ENCODE assay signal across 1 cellular context in the genomic region with DNA sequence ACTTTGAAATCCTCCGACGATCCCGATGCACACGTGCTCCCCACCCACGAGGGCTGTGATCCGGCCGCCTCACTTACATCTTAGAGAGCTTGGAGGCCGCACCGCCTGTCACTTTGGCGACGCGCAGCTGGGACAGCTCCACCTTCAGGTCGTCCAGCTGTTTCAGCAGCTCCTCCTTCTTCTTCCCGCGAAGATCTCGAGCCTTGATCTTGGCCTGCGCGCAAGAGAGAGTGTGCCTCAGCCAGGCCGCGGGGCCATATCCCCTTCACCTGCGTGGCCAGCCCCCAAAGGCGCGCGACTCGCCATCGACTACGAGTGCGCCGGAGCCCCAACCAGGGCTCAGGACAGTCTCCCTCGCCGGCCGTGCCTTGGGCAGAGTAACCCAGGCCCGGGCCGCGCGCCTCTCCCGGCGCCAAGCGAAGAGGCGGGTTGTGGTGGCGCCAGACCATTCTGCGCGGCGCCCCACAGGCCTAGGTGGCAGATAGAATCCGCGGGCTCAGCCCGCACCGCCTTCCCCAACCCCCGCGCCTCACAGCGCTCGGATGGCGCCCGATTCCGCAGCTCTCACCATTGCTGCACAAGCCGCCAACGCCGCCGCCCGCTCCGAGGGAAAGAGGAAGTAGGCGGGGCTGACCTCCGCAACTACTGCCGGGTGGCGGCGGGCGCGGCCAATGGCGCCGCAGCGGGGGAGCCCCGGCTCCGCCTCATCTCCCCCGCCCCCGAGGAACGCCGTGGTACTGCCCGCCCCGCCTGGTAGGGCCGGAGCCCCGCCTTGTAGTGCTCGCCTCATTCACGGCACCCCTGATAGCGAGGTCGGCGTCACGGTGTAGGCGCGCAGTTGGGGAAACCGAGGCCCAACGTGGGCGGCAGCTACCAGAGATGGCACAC.
TF ChIP-seq lines count a peak whose summit lies in the region.

A gene (plus strand): TSS at position 789 of the 888 bp plus-strand sequence. CDS start 7,161 bp downstream, outside the sequence.
A gene (minus strand): TSS at position 616 of the 888 bp plus-strand sequence. CDS start 45 bp downstream, at position 571.

TF ChIP-seq in K562, 482 proteins besides CTCF, POLR2A, EP300 and RAD21 (continued from another document and continues in another):
- TF ChIP-seq POU5F1 (IDR thresholded peaks at IDR 0.05; ENCODE audit: borderline replicate concordance, low read depth, low read length, partially characterized antibody), result no peak
- TF ChIP-seq, protein P1, sequence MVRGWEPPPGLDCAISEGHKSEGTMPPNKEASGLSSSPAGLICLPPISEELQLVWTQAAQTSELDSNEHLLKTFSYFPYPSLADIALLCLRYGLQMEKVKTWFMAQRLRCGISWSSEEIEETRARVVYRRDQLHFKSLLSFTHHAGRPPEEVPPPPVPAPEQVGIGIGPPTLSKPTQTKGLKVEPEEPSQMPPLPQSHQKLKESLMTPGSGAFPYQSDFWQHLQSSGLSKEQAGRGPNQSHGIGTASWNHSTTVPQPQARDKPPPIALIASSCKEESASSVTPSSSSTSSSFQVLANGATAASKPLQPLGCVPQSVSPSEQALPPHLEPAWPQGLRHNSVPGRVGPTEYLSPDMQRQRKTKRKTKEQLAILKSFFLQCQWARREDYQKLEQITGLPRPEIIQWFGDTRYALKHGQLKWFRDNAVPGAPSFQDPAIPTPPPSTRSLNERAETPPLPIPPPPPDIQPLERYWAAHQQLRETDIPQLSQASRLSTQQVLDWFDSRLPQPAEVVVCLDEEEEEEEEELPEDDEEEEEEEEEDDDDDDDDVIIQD (CRISPR knock-in tag; IDR thresholded peaks at IDR 0.05), result no peak
- TF ChIP-seq ZNF766 (CRISPR knock-in tag; conservative IDR thresholded peaks at IDR 0.05), result peak; percentile 46; the same call in 1 of the 2 replicates
- peak; percentile 94 to 95; a peak in 3 of 4 replicates for TF ChIP-seq SIN3A (IDR thresholded peaks at IDR 0.05; ENCODE audit: borderline replicate concordance in 2 of 2, control insufficient read depth in 1 of 2, low read depth in 2 of 2, low read length in 2 of 2)
- no peak for TF ChIP-seq SMARCA5 (IDR thresholded peaks at IDR 0.05)
- TF ChIP-seq, protein P2, sequence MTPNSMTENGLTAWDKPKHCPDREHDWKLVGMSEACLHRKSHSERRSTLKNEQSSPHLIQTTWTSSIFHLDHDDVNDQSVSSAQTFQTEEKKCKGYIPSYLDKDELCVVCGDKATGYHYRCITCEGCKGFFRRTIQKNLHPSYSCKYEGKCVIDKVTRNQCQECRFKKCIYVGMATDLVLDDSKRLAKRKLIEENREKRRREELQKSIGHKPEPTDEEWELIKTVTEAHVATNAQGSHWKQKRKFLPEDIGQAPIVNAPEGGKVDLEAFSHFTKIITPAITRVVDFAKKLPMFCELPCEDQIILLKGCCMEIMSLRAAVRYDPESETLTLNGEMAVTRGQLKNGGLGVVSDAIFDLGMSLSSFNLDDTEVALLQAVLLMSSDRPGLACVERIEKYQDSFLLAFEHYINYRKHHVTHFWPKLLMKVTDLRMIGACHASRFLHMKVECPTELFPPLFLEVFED (CRISPR knock-in tag; conservative IDR thresholded peaks at IDR 0.05), result no peak
- peak; percentile 96 for TF ChIP-seq PCBP1 (IDR thresholded peaks at IDR 0.05; ENCODE audit: low read depth, low read length, poor library complexity, severe bottlenecking)
- TF ChIP-seq TAF9B (IDR thresholded peaks at IDR 0.05; ENCODE audit: partially characterized antibody), result no peak
- no peak for TF ChIP-seq NFE2L1 (tag; IDR thresholded peaks at IDR 0.05; ENCODE audit: borderline replicate concordance, low read depth)
- TF ChIP-seq ZNF282 (CRISPR knock-in tag; IDR thresholded peaks at IDR 0.05), result no peak
- no peak for TF ChIP-seq XRCC4 (IDR thresholded peaks at IDR 0.05; ENCODE audit: extremely low read depth, insufficient read depth, insufficient read length)
- peak; percentile 97 for TF ChIP-seq ZNF24 (IDR thresholded peaks at IDR 0.05)
- TF ChIP-seq PYGO2 (tag; IDR thresholded peaks at IDR 0.05), result no peak
- TF ChIP-seq, protein P3, sequence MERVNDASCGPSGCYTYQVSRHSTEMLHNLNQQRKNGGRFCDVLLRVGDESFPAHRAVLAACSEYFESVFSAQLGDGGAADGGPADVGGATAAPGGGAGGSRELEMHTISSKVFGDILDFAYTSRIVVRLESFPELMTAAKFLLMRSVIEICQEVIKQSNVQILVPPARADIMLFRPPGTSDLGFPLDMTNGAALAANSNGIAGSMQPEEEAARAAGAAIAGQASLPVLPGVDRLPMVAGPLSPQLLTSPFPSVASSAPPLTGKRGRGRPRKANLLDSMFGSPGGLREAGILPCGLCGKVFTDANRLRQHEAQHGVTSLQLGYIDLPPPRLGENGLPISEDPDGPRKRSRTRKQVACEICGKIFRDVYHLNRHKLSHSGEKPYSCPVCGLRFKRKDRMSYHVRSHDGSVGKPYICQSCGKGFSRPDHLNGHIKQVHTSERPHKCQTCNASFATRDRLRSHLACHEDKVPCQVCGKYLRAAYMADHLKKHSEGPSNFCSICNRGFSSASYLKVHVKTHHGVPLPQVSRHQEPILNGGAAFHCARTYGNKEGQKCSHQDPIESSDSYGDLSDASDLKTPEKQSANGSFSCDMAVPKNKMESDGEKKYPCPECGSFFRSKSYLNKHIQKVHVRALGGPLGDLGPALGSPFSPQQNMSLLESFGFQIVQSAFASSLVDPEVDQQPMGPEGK (CRISPR knock-in tag; IDR thresholded peaks at IDR 0.05; ENCODE audit: borderline replicate concordance), result no peak
- TF ChIP-seq ZNF124 (CRISPR knock-in tag; IDR thresholded peaks at IDR 0.05), result no peak
- peak; percentile 99 for TF ChIP-seq NR2C2 (CRISPR knock-in tag; IDR thresholded peaks at IDR 0.05)
- peak; percentile 100 for TF ChIP-seq NR2C2 (tag; IDR thresholded peaks at IDR 0.05)
- peak; percentile 80 for TF ChIP-seq ELF1 (tag; IDR thresholded peaks at IDR 0.05)
- TF ChIP-seq, protein P4, sequence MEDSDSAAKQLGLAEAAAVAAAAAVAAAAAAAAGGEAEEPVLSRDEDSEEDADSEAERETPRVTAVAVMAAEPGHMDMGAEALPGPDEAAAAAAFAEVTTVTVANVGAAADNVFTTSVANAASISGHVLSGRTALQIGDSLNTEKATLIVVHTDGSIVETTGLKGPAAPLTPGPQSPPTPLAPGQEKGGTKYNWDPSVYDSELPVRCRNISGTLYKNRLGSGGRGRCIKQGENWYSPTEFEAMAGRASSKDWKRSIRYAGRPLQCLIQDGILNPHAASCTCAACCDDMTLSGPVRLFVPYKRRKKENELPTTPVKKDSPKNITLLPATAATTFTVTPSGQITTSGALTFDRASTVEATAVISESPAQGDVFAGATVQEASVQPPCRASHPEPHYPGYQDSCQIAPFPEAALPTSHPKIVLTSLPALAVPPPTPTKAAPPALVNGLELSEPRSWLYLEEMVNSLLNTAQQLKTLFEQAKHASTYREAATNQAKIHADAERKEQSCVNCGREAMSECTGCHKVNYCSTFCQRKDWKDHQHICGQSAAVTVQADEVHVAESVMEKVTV (CRISPR knock-in tag; IDR thresholded peaks at IDR 0.05), result no peak
- TF ChIP-seq FOS (IDR thresholded peaks at IDR 0.05; ENCODE audit: extremely low read depth, insufficient read length), result no peak
- no peak for TF ChIP-seq MCM3 (IDR thresholded peaks at IDR 0.05)
- no peak for TF ChIP-seq SREBF2 (CRISPR knock-in tag; IDR thresholded peaks at IDR 0.05)
- no peak; the same call in 1 of the 2 replicates for TF ChIP-seq NBN (IDR thresholded peaks at IDR 0.05; ENCODE audit: low read depth)
- TF ChIP-seq, protein P5, sequence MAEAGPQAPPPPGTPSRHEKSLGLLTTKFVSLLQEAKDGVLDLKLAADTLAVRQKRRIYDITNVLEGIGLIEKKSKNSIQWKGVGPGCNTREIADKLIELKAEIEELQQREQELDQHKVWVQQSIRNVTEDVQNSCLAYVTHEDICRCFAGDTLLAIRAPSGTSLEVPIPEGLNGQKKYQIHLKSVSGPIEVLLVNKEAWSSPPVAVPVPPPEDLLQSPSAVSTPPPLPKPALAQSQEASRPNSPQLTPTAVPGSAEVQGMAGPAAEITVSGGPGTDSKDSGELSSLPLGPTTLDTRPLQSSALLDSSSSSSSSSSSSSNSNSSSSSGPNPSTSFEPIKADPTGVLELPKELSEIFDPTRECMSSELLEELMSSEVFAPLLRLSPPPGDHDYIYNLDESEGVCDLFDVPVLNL (CRISPR knock-in tag; IDR thresholded peaks at IDR 0.05; ENCODE audit: low read depth), result peak; percentile 48; the same call in 1 of the 2 replicates
- peak in 1 of 2 experiments; percentile 89; a peak in 1 of 4 replicates for TF ChIP-seq NONO (IDR thresholded peaks at IDR 0.05; ENCODE audit: low read depth in 2 of 2, low read length in 1 of 2)
- TF ChIP-seq HNRNPLL (IDR thresholded peaks at IDR 0.05; ENCODE audit: low read depth, low read length, poor library complexity, severe bottlenecking), result peak; percentile 19
- no peak for TF ChIP-seq MAFG (tag; conservative IDR thresholded peaks at IDR 0.05)
- TF ChIP-seq, protein P6, sequence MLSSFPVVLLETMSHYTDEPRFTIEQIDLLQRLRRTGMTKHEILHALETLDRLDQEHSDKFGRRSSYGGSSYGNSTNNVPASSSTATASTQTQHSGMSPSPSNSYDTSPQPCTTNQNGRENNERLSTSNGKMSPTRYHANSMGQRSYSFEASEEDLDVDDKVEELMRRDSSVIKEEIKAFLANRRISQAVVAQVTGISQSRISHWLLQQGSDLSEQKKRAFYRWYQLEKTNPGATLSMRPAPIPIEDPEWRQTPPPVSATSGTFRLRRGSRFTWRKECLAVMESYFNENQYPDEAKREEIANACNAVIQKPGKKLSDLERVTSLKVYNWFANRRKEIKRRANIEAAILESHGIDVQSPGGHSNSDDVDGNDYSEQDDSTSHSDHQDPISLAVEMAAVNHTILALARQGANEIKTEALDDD (IDR thresholded peaks at IDR 0.05), result no peak
- no peak for TF ChIP-seq BDP1 (IDR thresholded peaks at IDR 0.05; ENCODE audit: insufficient read depth, insufficient read length)
- TF ChIP-seq, protein P7, sequence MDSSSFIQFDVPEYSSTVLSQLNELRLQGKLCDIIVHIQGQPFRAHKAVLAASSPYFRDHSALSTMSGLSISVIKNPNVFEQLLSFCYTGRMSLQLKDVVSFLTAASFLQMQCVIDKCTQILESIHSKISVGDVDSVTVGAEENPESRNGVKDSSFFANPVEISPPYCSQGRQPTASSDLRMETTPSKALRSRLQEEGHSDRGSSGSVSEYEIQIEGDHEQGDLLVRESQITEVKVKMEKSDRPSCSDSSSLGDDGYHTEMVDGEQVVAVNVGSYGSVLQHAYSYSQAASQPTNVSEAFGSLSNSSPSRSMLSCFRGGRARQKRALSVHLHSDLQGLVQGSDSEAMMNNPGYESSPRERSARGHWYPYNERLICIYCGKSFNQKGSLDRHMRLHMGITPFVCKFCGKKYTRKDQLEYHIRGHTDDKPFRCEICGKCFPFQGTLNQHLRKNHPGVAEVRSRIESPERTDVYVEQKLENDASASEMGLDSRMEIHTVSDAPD (CRISPR knock-in tag; IDR thresholded peaks at IDR 0.05), result no peak
- no peak for TF ChIP-seq DDX20 (tag; IDR thresholded peaks at IDR 0.05; ENCODE audit: low read depth)
- peak; percentile 35; the same call in 1 of the 2 replicates for TF ChIP-seq ZNF384 (IDR thresholded peaks at IDR 0.05; ENCODE audit: low read depth, low read length)
- TF ChIP-seq LARP7 (IDR thresholded peaks at IDR 0.05), result no peak
- TF ChIP-seq NCOR1 (IDR thresholded peaks at IDR 0.05), result no peak
- no peak for TF ChIP-seq MCM7 (IDR thresholded peaks at IDR 0.05)
- no peak for TF ChIP-seq DNMT1 (IDR thresholded peaks at IDR 0.05)
- no peak for TF ChIP-seq ETS2 (tag; IDR thresholded peaks at IDR 0.05; ENCODE audit: borderline replicate concordance, poor library complexity, severe bottlenecking)
- TF ChIP-seq HMG20A (CRISPR knock-in tag; conservative IDR thresholded peaks at IDR 0.05), result no peak
- TF ChIP-seq BCL6 (CRISPR knock-in tag; IDR thresholded peaks at IDR 0.05), result no peak
- no peak for TF ChIP-seq ZNF445 (CRISPR knock-in tag; IDR thresholded peaks at IDR 0.05; ENCODE audit: low read depth)
- TF ChIP-seq, protein P8, sequence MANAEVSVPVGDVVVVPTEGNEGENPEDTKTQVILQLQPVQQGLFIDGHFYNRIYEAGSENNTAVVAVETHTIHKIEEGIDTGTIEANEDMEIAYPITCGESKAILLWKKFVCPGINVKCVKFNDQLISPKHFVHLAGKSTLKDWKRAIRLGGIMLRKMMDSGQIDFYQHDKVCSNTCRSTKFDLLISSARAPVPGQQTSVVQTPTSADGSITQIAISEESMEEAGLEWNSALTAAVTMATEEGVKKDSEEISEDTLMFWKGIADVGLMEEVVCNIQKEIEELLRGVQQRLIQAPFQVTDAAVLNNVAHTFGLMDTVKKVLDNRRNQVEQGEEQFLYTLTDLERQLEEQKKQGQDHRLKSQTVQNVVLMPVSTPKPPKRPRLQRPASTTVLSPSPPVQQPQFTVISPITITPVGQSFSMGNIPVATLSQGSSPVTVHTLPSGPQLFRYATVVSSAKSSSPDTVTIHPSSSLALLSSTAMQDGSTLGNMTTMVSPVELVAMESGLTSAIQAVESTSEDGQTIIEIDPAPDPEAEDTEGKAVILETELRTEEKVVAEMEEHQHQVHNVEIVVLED (CRISPR knock-in tag; IDR thresholded peaks at IDR 0.05), result no peak
- no peak for TF ChIP-seq NCOA4 (IDR thresholded peaks at IDR 0.05; ENCODE audit: partially characterized antibody)
- TF ChIP-seq HOXB6 (CRISPR knock-in tag; IDR thresholded peaks at IDR 0.05; ENCODE audit: borderline replicate concordance), result no peak
- TF ChIP-seq, protein P9, sequence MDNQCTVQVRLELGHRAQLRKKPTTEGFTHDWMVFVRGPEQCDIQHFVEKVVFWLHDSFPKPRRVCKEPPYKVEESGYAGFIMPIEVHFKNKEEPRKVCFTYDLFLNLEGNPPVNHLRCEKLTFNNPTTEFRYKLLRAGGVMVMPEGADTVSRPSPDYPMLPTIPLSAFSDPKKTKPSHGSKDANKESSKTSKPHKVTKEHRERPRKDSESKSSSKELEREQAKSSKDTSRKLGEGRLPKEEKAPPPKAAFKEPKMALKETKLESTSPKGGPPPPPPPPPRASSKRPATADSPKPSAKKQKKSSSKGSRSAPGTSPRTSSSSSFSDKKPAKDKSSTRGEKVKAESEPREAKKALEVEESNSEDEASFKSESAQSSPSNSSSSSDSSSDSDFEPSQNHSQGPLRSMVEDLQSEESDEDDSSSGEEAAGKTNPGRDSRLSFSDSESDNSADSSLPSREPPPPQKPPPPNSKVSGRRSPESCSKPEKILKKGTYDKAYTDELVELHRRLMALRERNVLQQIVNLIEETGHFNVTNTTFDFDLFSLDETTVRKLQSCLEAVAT (IDR thresholded peaks at IDR 0.05), result peak; percentile 43 to 53; a peak in 2 of 4 replicates
- no peak; a peak in 1 of 4 replicates for TF ChIP-seq ETV6 (IDR thresholded peaks at IDR 0.05; ENCODE audit: borderline replicate concordance in 1 of 2, low read depth in 2 of 2, low read length in 1 of 2)
- TF ChIP-seq ETV6 (CRISPR knock-in tag; IDR thresholded peaks at IDR 0.05; ENCODE audit: borderline replicate concordance), result peak; percentile 27; the same call in 1 of the 2 replicates
- TF ChIP-seq PHF21A (IDR thresholded peaks at IDR 0.05; ENCODE audit: borderline replicate concordance, low read depth), result no peak
- TF ChIP-seq ETV1 (tag; conservative IDR thresholded peaks at IDR 0.05; ENCODE audit: low read depth), result peak; percentile 26; the same call in 1 of the 2 replicates
- no peak for TF ChIP-seq ZNF174 (CRISPR knock-in tag; IDR thresholded peaks at IDR 0.05)
- TF ChIP-seq NCOA1 (IDR thresholded peaks at IDR 0.05; ENCODE audit: low read depth), result no peak
